ENCODE assay signal across 8 cellular contexts in genomic region chr1:224004552-224005315, GRCh38.
DNase-seq lines count a peak whose midpoint lies in the region; ATAC-seq and TF ChIP-seq lines count a peak whose summit lies in the region.
"Not testable (repeated sequence)": the region's sequence is repeated elsewhere in the genome, so short reads cannot be mapped to it uniquely, and the experiment has no call there.

No MANE protein-coding gene starts in this region.

- TF ChIP-seq POLR2A in right lobe of liver (IDR thresholded peaks at IDR 0.05), result not testable (repeated sequence)

- CTCF ChIA-PET in BJ (lab: Yijun Ruan, JAX), result not testable (repeated sequence)

- not testable (repeated sequence) for ATAC-seq in right lobe of liver

- H3K4me3 ChIP-seq in BJ (ENCODE audit: low read depth, low read length); GM23248; SU-DHL-6 (ENCODE audit: insufficient read depth, low read length, poor library complexity, severe bottlenecking); right lobe of liver: not testable (repeated sequence)

- H3K9me2 ChIP-seq in GM23248 (ENCODE audit: insufficient read depth); SU-DHL-6 (replicated peaks; ENCODE audit: insufficient read depth, low read length): not testable (repeated sequence)

- not testable (repeated sequence) for H3K27me3 ChIP-seq in BJ (ENCODE audit: control insufficient read depth, insufficient read depth, low read length); GM23248 (replicated peaks; ENCODE audit: insufficient read depth); SU-DHL-6 (ENCODE audit: low read length); right lobe of liver

- not testable (repeated sequence) for H4K20me1 ChIP-seq in GM23248 (ENCODE audit: insufficient read depth); SU-DHL-6 (ENCODE audit: low read depth, low read length)

- not testable (repeated sequence) for DNase-seq in BJ (ENCODE audit: low read depth); right lobe of liver
- peak; percentile 50 for DNase-seq in GM23248
- peak; percentile 12 for DNase-seq in NCI-H1694 treated with DMSO at 0.1 percent for 48 hours (lab: John Stamatoyannopoulos, UW)
- peak; percentile 43 for DNase-seq in activated T-cell treated with anti-CD3 and anti-CD28 coated beads for 4 hours
- DNase-seq in dermis blood vessel endothelial cell, result peak; percentile 58
- DNase-seq in stimulated activated CD4-positive, alpha-beta T cell treated with anti-CD3 and anti-CD28 coated beads, Interleukin-4, amount 100 ng/mL, for 48 hours (ENCODE audit: low read depth in 2 of 2), result peak; percentile 15 to 19

- TF ChIP-seq CTCF in BJ (IDR thresholded peaks at IDR 0.05; ENCODE audit: insufficient read depth, low read depth, low read length) (peak; percentile 41), SU-DHL-6 (IDR thresholded peaks at IDR 0.05; ENCODE audit: insufficient read depth, low read length, poor library complexity, severe bottlenecking) (peak; percentile 18), right lobe of liver (IDR thresholded peaks at IDR 0.05) (peak in 3 of 4 donors; percentile 30 to 35 (median 32))

- intact Hi-C loops in right lobe of liver (cut with DNase I), result not testable (repeated sequence)

- peaks cover 24% of the 10 kb centered on the region for H3K79me2 ChIP-seq in GM23248 (ENCODE audit: insufficient read depth)
- not testable (repeated sequence) for H3K79me2 ChIP-seq in SU-DHL-6 (ENCODE audit: insufficient read depth, low read length)

- 82 to 92% methylated on average over 4 of the region's 4 CpGs for WGBS in GM23248 (ENCODE audit: low coverage in 1 of 2, low lambda C conversion rate in 2 of 2, missing lambda C conversion rate in 2 of 2), 2 experiments
- 78% methylated on average over 4 of the region's 4 CpGs for WGBS in right lobe of liver (ENCODE audit: insufficient coverage, low coverage, low lambda C conversion rate, missing lambda C conversion rate)

- in situ Hi-C loops in GM23248 (cut with MboI), result not testable (repeated sequence)

- not testable (repeated sequence) for H3K4me1 ChIP-seq in GM23248 (ENCODE audit: insufficient read depth); right lobe of liver

- not testable (repeated sequence) for H3K36me3 ChIP-seq in BJ (ENCODE audit: control insufficient read depth, insufficient read depth, low read length); SU-DHL-6 (ENCODE audit: low read length); right lobe of liver
- H3K36me3 ChIP-seq in GM23248 (ENCODE audit: low read depth), result peaks cover 23% of the 10 kb centered on the region

- H3F3A ChIP-seq in GM23248 (ENCODE audit: insufficient read depth); SU-DHL-6 (ENCODE audit: insufficient read depth): not testable (repeated sequence)

- POLR2A ChIA-PET in BJ (lab: Charles Lee), result not testable (repeated sequence)

- not testable (repeated sequence) for H2AFZ ChIP-seq in GM23248; SU-DHL-6 (ENCODE audit: low read depth, low read length, severe bottlenecking)

- H3K27ac ChIP-seq in GM23248; SU-DHL-6 (ENCODE audit: low read depth, low read length); right lobe of liver: not testable (repeated sequence)

- not testable (repeated sequence) for H3K4me2 ChIP-seq in GM23248 (ENCODE audit: unreplicated experiment); SU-DHL-6 (ENCODE audit: low read depth, low read length, poor library complexity, severe bottlenecking)

- H3K9me3 ChIP-seq in GM23248 (ENCODE audit: low read depth); SU-DHL-6 (ENCODE audit: insufficient read depth, low read length); right lobe of liver: not testable (repeated sequence)

- H3K9ac ChIP-seq in GM23248; SU-DHL-6 (ENCODE audit: low read length): not testable (repeated sequence)
